ENCODE assay signal across 1 cellular context in genomic region chr13:26698392-26699196, GRCh38.
A peak's percentile ranks its signal among the peaks of the same experiment; 100 is the strongest.
TF ChIP-seq lines count a peak whose summit lies in the region.

No MANE protein-coding gene starts in this region.

TF ChIP-seq in H1, 55 proteins besides CTCF, POLR2A, EP300 and RAD21 (continued from another document):
- TF ChIP-seq SIX5 (IDR thresholded peaks at IDR 0.05; ENCODE audit: low read depth, low read length) (no peak), JUND (IDR thresholded peaks at IDR 0.05; ENCODE audit: low read length) (0 out of 2 replicates have a peak, but pooled peaks have one; percentile 19), EZH2 (IDR thresholded peaks at IDR 0.05; ENCODE audit: low read depth, low read length, severe bottlenecking) (no peak), ATF3 (IDR thresholded peaks at IDR 0.05; ENCODE audit: insufficient read depth, low read depth, low read length) (no peak), CEBPB (IDR thresholded peaks at IDR 0.05; ENCODE audit: low read depth, low read length) (peak; percentile 56; the same call in 1 of the 2 replicates)
